12 cellular contexts compared by ENCODE assay signal in genomic region chr3:11201246-11202024, GRCh38. TPM values are rescaled to one million over a fixed set of nuclear protein-coding genes. Genes with fewer than 3 reads are reported as not detected.
DNase-seq lines count a peak whose midpoint lies in the region; ATAC-seq, FAIRE-seq and TF ChIP-seq lines count a peak whose summit lies in the region.
"Had no signal": no experiment of that assay in that cellular context is flagged by ENCODE, and none has a peak within 500 bp of the region (broad histone marks: within the 10 kb centered on the region; RNA-seq: fewer than 3 reads in every experiment).

No MANE protein-coding gene starts in this region.

- H3K36me3 ChIP-seq in ascending aorta (no peaks in the 10 kb centered on the region), heart right ventricle (peaks cover 0 to 7% (median 0%) of the 10 kb centered on the region in 9 donors), small intestine (ENCODE audit: control insufficient read depth in 2 of 2, insufficient read depth in 2 of 2, low read length in 2 of 2) (no peaks in the 10 kb centered on the region)

- H3K4me1 ChIP-seq in ascending aorta: peaks cover 14 to 50% of the 10 kb centered on the region in 2 donors
- H3K4me1 ChIP-seq in heart right ventricle: peaks cover 0 to 41% (median 12%) of the 10 kb centered on the region in 9 donors
- H3K4me1 ChIP-seq in small intestine (ENCODE audit: control insufficient read depth in 2 of 2, insufficient read depth in 1 of 2, low read depth in 1 of 2, low read length in 1 of 2): peaks cover 0 to 3% of the 10 kb centered on the region in 2 donors

- intact Hi-C loops in ascending aorta (cut with DNase I) (no loop called here), heart right ventricle (cut with DNase I) (loop anchor here in 4 of 10 donors (1.0 to 10.0 kb wide), 5 partner anchors 44 to 257 kb away; no protein-coding TSS in a partner anchor)

- DNase-seq in Kasumi-1 (lab: John Stamatoyannopoulos, UW) (peak; percentile 24 to 25), ascending aorta (ENCODE audit: low spot score in 2 of 2) (peak in 1 of 2 donors; percentile 78), heart right ventricle (peak in 1 of 2 donors; percentile 14), small intestine (peak; percentile 83), HuH-7.5 (ENCODE audit: low spot score) (no peak), OCI-M1 (lab: John Stamatoyannopoulos, UW) (no peak), NCI-H187 (lab: John Stamatoyannopoulos, UW) (no peak)
- DNase-seq: NCI-H1436 treated with DMSO at 0.1 percent for 48 hours; stimulated activated naive CD4-positive, alpha-beta T cell had no signal

- no peaks in the 10 kb centered on the region for H3K27me3 ChIP-seq in ascending aorta
- peaks cover 0 to 6% (median 0%) of the 10 kb centered on the region in 7 donors for H3K27me3 ChIP-seq in heart right ventricle
- H3K27me3 ChIP-seq in small intestine (ENCODE audit: control insufficient read depth in 2 of 2, insufficient read depth in 2 of 2, low read length in 2 of 2): no peaks in the 10 kb centered on the region

- FAIRE-seq in small intestine (lab: Jason Lieb, UNC): no peak
- FAIRE-seq: D721Med, GM18507 had no signal

- H3K4me3 ChIP-seq in ascending aorta: no peak overlapping the region
- H3K4me3 ChIP-seq in heart right ventricle: no peak overlapping the region
- no peak overlapping the region for H3K4me3 ChIP-seq in small intestine (ENCODE audit: low read depth in 1 of 2, low read length in 2 of 2)

- no peak for TF ChIP-seq CTCF in ascending aorta (IDR thresholded peaks at IDR 0.05)
- TF ChIP-seq CTCF in heart right ventricle (IDR thresholded peaks at IDR 0.05): no peak

- no peaks in the 10 kb centered on the region for H3K9me3 ChIP-seq in ascending aorta
- H3K9me3 ChIP-seq in heart right ventricle: peaks cover 0 to 4% (median 0%) of the 10 kb centered on the region in 11 donors
- H3K9me3 ChIP-seq in small intestine (ENCODE audit: control insufficient read depth, low read depth): no peaks in the 10 kb centered on the region

- 57 to 72% methylated on average over 7 of the region's 7 CpGs for WGBS in heart right ventricle, 2 donors
- WGBS in small intestine, 3 donors: 39 to 58% (median 53%) methylated on average over 7 of the region's 7 CpGs

- peak; percentile 50 to 75 (median 69) for ATAC-seq in heart right ventricle
- no peak for ATAC-seq in HG02885 (IDR thresholded peaks at IDR 0.05; ENCODE audit: poor library complexity, unreplicated experiment)

- H3K27ac ChIP-seq in ascending aorta: peak overlapping the region; percentile 77 to 84
- peak overlapping the region in 5 of 10 donors; percentile 2 to 74 (median 56) for H3K27ac ChIP-seq in heart right ventricle
- H3K27ac ChIP-seq in small intestine (ENCODE audit: low read depth in 1 of 2, low read length in 1 of 2): peak overlapping the region in 1 of 2 donors; percentile 75

RNA-seq across cellular contexts. Expression of gene HRH1, which starts 47.1 kb away (rescaled TPM):
- total RNA-seq in ascending aorta: 6.2 TPM
- 1 to 10 TPM in 8 of 10 donors, under 1 TPM in 2; 0.57 to 3.1 (median 1.5) TPM for total RNA-seq in heart right ventricle
- polyA plus RNA-seq in heart right ventricle: under 1 TPM; 0.74 to 0.80 TPM
- 1 to 10 TPM; 1.1 to 3.8 (median 1.6) TPM for polyA plus RNA-seq in small intestine

Comparison
In these comparisons a context has a peak if more than half of its experiments do, and no peak if none do; other contexts are left out.
1. DNase-seq: peak in Kasumi-1 (2 of 2) and small intestine (single experiment); none in HuH-7.5 (single experiment), OCI-M1 (single experiment) and NCI-H187 (0 of 2).